2 cellular contexts compared by ENCODE assay signal in the genomic region with DNA sequence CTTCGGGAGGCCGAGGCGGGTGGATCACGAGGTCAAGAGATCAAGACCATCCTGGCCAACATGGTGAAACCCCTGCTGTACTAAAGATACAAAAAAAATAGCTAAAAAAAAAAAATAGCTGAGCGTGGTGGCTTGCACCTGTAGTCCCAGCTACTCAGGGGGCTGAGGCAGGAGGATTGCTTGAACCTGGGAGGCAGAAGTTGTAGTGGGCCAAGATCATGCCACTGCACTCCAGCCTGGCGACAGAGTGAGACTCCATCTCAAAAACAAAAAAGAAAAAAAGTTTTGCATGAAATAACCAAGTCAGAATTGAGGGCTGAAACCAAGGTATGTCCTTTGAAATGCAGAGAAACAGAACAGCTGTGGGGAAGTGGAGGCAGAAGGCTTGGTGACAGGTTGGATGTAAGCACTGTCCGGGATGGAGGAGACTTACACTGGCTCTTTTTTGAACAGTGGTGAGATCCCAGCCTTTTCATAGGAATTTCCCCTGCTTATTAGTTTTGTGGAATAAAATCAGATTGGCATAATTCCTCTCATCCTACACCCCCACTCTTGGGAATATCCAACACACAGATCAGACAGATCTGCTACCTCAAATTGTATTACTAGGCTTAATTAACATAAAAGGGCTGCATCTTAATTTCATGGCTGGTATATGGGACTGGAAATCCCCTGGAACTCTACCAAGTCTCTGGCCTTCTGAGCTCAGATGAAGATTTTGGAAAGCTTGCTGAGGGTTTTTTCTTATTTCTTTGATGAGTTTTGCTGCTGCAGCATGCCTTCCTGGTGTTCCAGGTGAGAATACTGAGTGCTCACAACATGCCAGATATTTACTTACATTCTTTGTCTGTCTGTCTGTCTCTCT.
TF ChIP-seq lines count a peak whose summit lies in the region.

No MANE protein-coding gene starts in this region.

TF ChIP-seq in SK-N-SH treated with all-trans-retinoic acid at 6 μM for 48 hours, 23 proteins besides CTCF, POLR2A, EP300 and RAD21:
- TF ChIP-seq ZNF70 (CRISPR knock-in tag; IDR thresholded peaks at IDR 0.05) = no peak
- TF ChIP-seq, protein P1, sequence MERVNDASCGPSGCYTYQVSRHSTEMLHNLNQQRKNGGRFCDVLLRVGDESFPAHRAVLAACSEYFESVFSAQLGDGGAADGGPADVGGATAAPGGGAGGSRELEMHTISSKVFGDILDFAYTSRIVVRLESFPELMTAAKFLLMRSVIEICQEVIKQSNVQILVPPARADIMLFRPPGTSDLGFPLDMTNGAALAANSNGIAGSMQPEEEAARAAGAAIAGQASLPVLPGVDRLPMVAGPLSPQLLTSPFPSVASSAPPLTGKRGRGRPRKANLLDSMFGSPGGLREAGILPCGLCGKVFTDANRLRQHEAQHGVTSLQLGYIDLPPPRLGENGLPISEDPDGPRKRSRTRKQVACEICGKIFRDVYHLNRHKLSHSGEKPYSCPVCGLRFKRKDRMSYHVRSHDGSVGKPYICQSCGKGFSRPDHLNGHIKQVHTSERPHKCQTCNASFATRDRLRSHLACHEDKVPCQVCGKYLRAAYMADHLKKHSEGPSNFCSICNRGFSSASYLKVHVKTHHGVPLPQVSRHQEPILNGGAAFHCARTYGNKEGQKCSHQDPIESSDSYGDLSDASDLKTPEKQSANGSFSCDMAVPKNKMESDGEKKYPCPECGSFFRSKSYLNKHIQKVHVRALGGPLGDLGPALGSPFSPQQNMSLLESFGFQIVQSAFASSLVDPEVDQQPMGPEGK (CRISPR knock-in tag; IDR thresholded peaks at IDR 0.05; ENCODE audit: borderline replicate concordance) = no peak
- TF ChIP-seq ARNTL (CRISPR knock-in tag; IDR thresholded peaks at IDR 0.05; ENCODE audit: borderline replicate concordance, low read depth) = no peak
- no peak for TF ChIP-seq ZFP30 (CRISPR knock-in tag; IDR thresholded peaks at IDR 0.05)
TF ChIP-seq in SK-N-SH treated with all-trans-retinoic acid at 6 μM for 48 hours: peak in this region for 0.

TF ChIP-seq in SK-N-SH, 30 proteins besides CTCF, POLR2A, EP300 and RAD21:
- TF ChIP-seq MEF2A (IDR thresholded peaks at IDR 0.05; ENCODE audit: borderline replicate concordance, low read depth) (no peak), GATA2 (CRISPR knock-in tag; IDR thresholded peaks at IDR 0.05) (no peak), RFX5 (IDR thresholded peaks at IDR 0.05; ENCODE audit: low read length) (no peak), TAF1 (IDR thresholded peaks at IDR 0.05; ENCODE audit: borderline replicate concordance, low read depth, low read length) (no peak), JUND (IDR thresholded peaks at IDR 0.05) (no peak), TEAD4 (IDR thresholded peaks at IDR 0.05; ENCODE audit: borderline replicate concordance, insufficient read depth) (no peak), YY1 (IDR thresholded peaks at IDR 0.05; ENCODE audit: low read depth) (no peak)
- TF ChIP-seq, protein P2, sequence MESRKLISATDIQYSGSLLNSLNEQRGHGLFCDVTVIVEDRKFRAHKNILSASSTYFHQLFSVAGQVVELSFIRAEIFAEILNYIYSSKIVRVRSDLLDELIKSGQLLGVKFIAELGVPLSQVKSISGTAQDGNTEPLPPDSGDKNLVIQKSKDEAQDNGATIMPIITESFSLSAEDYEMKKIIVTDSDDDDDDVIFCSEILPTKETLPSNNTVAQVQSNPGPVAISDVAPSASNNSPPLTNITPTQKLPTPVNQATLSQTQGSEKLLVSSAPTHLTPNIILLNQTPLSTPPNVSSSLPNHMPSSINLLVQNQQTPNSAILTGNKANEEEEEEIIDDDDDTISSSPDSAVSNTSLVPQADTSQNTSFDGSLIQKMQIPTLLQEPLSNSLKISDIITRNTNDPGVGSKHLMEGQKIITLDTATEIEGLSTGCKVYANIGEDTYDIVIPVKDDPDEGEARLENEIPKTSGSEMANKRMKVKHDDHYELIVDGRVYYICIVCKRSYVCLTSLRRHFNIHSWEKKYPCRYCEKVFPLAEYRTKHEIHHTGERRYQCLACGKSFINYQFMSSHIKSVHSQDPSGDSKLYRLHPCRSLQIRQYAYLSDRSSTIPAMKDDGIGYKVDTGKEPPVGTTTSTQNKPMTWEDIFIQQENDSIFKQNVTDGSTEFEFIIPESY (IDR thresholded peaks at IDR 0.05; ENCODE audit: borderline replicate concordance, low read depth) = no peak
- TF ChIP-seq, protein P3, sequence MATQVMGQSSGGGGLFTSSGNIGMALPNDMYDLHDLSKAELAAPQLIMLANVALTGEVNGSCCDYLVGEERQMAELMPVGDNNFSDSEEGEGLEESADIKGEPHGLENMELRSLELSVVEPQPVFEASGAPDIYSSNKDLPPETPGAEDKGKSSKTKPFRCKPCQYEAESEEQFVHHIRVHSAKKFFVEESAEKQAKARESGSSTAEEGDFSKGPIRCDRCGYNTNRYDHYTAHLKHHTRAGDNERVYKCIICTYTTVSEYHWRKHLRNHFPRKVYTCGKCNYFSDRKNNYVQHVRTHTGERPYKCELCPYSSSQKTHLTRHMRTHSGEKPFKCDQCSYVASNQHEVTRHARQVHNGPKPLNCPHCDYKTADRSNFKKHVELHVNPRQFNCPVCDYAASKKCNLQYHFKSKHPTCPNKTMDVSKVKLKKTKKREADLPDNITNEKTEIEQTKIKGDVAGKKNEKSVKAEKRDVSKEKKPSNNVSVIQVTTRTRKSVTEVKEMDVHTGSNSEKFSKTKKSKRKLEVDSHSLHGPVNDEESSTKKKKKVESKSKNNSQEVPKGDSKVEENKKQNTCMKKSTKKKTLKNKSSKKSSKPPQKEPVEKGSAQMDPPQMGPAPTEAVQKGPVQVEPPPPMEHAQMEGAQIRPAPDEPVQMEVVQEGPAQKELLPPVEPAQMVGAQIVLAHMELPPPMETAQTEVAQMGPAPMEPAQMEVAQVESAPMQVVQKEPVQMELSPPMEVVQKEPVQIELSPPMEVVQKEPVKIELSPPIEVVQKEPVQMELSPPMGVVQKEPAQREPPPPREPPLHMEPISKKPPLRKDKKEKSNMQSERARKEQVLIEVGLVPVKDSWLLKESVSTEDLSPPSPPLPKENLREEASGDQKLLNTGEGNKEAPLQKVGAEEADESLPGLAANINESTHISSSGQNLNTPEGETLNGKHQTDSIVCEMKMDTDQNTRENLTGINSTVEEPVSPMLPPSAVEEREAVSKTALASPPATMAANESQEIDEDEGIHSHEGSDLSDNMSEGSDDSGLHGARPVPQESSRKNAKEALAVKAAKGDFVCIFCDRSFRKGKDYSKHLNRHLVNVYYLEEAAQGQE (IDR thresholded peaks at IDR 0.05; ENCODE audit: low read depth, low read length) = no peak
- TF ChIP-seq, protein P4, sequence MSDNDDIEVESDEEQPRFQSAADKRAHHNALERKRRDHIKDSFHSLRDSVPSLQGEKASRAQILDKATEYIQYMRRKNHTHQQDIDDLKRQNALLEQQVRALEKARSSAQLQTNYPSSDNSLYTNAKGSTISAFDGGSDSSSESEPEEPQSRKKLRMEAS (IDR thresholded peaks at IDR 0.05; ENCODE audit: low read depth) = no peak
- TF ChIP-seq, protein P5, sequence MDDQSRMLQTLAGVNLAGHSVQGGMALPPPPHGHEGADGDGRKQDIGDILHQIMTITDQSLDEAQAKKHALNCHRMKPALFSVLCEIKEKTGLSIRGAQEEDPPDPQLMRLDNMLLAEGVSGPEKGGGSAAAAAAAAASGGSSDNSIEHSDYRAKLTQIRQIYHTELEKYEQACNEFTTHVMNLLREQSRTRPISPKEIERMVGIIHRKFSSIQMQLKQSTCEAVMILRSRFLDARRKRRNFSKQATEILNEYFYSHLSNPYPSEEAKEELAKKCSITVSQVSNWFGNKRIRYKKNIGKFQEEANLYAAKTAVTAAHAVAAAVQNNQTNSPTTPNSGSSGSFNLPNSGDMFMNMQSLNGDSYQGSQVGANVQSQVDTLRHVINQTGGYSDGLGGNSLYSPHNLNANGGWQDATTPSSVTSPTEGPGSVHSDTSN (IDR thresholded peaks at IDR 0.05) = no peak
TF ChIP-seq in SK-N-SH: peak in this region for 0.
